18 cellular contexts compared by ENCODE assay signal in the genomic region with DNA sequence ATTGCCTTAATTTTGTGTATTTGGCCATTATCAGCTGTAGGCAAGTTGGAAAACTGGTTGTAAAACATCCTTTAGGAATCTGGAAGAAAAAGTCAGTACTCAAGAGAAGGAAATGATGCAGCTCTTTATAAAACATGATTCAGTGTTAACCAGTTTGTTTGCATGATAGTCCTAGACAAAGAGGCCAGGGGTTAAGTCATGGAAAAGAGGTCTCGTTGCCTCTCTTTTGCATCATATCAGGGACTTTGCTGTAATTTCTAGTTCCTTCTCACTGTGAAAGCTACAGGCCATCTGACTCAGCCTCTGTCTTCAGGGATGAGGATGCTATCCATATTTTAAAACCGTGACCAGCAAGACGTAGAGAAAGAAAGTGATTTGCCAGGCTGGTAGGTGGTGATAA. TPM values are rescaled to one million over a fixed set of nuclear protein-coding genes. Genes with fewer than 3 reads are reported as not detected.
DNase-seq lines count a peak whose midpoint lies in the region; ATAC-seq, FAIRE-seq and TF ChIP-seq lines count a peak whose summit lies in the region.
"Had no signal": no experiment of that assay in that cellular context is flagged by ENCODE, and none has a peak within 500 bp of the region (broad histone marks: within the 10 kb centered on the region; RNA-seq: fewer than 3 reads in every experiment).

No MANE protein-coding gene starts in this region.

- WGBS in H1 (ENCODE audit: extremely low coverage in 1 of 2, insufficient coverage in 1 of 2, insufficient read length in 1 of 2, insufficient replicate concordance in 2 of 2, low coverage in 1 of 2, low lambda C conversion rate in 2 of 2, missing lambda C conversion rate in 1 of 2), 2 experiments = 88% methylated on average over 3 of the region's 3 CpGs; no CpG with 5 or more reads in 1 of the 2 experiments

- peak; percentile 64 for ATAC-seq in PC-3
- no peak for ATAC-seq in HG03457 (IDR thresholded peaks at IDR 0.05; ENCODE audit: unreplicated experiment)
- ATAC-seq: activated T-helper 17 cell treated with anti-CD3 and anti-CD28 coated beads, Interleukin-2, amount 50 U/mL, for 72 hours; body of pancreas had no signal

- H2BK5ac ChIP-seq in H1 (ENCODE audit: low read depth, low read length) = no peak overlapping the region

- H3F3A ChIP-seq in PC-3 (ENCODE audit: low read length, unreplicated experiment) = peaks cover 20% of the 10 kb centered on the region

- TF ChIP-seq POLR2A in H1 (IDR thresholded peaks at IDR 0.05; ENCODE audit: control extremely low read depth in 1 of 2, low read depth in 2 of 2, low read length in 2 of 2) = no peak

- H3K79me2 ChIP-seq in PC-3 (ENCODE audit: low read length) = peaks cover 89% of the 10 kb centered on the region
- H3K79me2 ChIP-seq in H1 (ENCODE audit: control insufficient read depth in 1 of 2, insufficient read depth in 2 of 2, low read length in 2 of 2) = no peaks in the 10 kb centered on the region

- H2BK12ac ChIP-seq in H1 (ENCODE audit: low read depth, low read length) = no peak overlapping the region

- H3K23me2 ChIP-seq in H1 (ENCODE audit: low read depth, low read length) = no peaks in the 10 kb centered on the region

- H2AK5ac ChIP-seq in H1 (ENCODE audit: low read depth, low read length) = no peak overlapping the region

- intact Hi-C loops in PC-3 (cut with micrococcal nuclease) = loop anchor here (5.0 kb wide), 1 partner anchor 44 kb away; no protein-coding TSS in a partner anchor

- DNase-seq in Daoy (ENCODE audit: low read depth) (peak; percentile 37), PC-3 (peak; percentile 83), H1 (ENCODE audit: low read depth in 1 of 2, low spot score in 2 of 2) (no peak), pulmonary artery endothelial cell (ENCODE audit: low read depth, low spot score) (peak; percentile 32), coronary artery (ENCODE audit: low spot score) (no peak), NOMO-1 treated with dmso at 0.1 percent for 144 hours (lab: John Stamatoyannopoulos, UW; ENCODE audit: unreplicated experiment) (no peak), RCC 7860 (ENCODE audit: low spot score) (no peak)
- DNase-seq: activated CD4-positive, alpha-beta T cell treated with anti-CD3 and anti-CD28 coated beads, Interleukin-2, amount 50 U/mL, for 48 hours; body of pancreas; CD4-positive, alpha-beta memory T cell; GF-D8; heart right ventricle; NCI-H1048; SIG-M5; T1000 had no signal

- H3K36me3 ChIP-seq in PC-3 (ENCODE audit: low read depth, low read length) (peaks cover 4% of the 10 kb centered on the region; the same call in 1 of the 2 replicates), H1 (ENCODE audit: control insufficient read depth in 2 of 4, insufficient read depth in 4 of 4, low read length in 3 of 4) (no peaks in the 10 kb centered on the region)
- H3K36me3 ChIP-seq: heart right ventricle had no signal

- no TSS peak for BruUV-seq in PC-3 (replicated peaks; lab: Mats Ljungman, UMichigan)

- H3K79me1 ChIP-seq in H1 (ENCODE audit: low read depth, low read length) = no peaks in the 10 kb centered on the region

- no peak for TF ChIP-seq EP300 in H1 (IDR thresholded peaks at IDR 0.05; ENCODE audit: borderline replicate concordance in 1 of 2, low read depth in 2 of 2, low read length in 2 of 2)

- H3K4ac ChIP-seq in H1 (replicated peaks; ENCODE audit: insufficient read length, low read depth, low read length) = no peak overlapping the region

- POLR2A ChIA-PET in PC-3 (lab: Charles Lee; ENCODE audit: unreplicated experiment) (interaction anchor here (0.6 to 0.9 kb wide), 2 partner anchors 45 to 627 kb away, joined by 3 to 5 read pairs; no protein-coding TSS in a partner anchor), H1 (lab: Charles Lee; ENCODE audit: partially characterized antibody) (no interaction called here)

- FAIRE-seq in H1 (lab: Jason Lieb, UNC) (no peak), RCC 7860 (lab: Jason Lieb, UNC) (no peak)
- FAIRE-seq: GM19239 had no signal

- H3K9me2 ChIP-seq in PC-3 (replicated peaks; ENCODE audit: low read length) = no peaks in the 10 kb centered on the region

- H3K27me3 ChIP-seq in PC-3 (ENCODE audit: low read length) (no peaks in the 10 kb centered on the region), H1 (replicated peaks in 1 of 4; ENCODE audit: control insufficient read depth in 3 of 4, extremely low read depth in 1 of 4, insufficient read depth in 3 of 4, low read length in 3 of 4) (no peaks in the 10 kb centered on the region)
- H3K27me3 ChIP-seq: body of pancreas, heart right ventricle had no signal

- H3K4me1 ChIP-seq in PC-3 (ENCODE audit: insufficient read depth, low read length) (peaks cover 68% of the 10 kb centered on the region), H1 (replicated peaks in 1 of 4; ENCODE audit: control insufficient read depth in 3 of 4, insufficient read depth in 4 of 4, low read length in 3 of 4) (peaks cover 0 to 3% (median 0%) of the 10 kb centered on the region in 4 experiments; a peak in 1 of 7 replicates)

- H3K4me3 ChIP-seq in PC-3 (ENCODE audit: low read length) (peak overlapping the region; percentile 8; the same call in 1 of the 2 replicates), H1 (ENCODE audit: extremely low read depth in 1 of 4, insufficient read depth in 2 of 4, low read depth in 3 of 4, low read length in 4 of 4) (no peak overlapping the region), coronary artery (no peak overlapping the region)
- H3K4me3 ChIP-seq: body of pancreas, heart right ventricle had no signal

- peak overlapping the region; percentile 75 for H3K9ac ChIP-seq in PC-3 (ENCODE audit: low read length)
- H3K9ac ChIP-seq in H1 (replicated peaks in 1 of 4; ENCODE audit: extremely low read depth in 1 of 4, low read depth in 3 of 4, low read length in 3 of 4) = no peak overlapping the region

- H3K56ac ChIP-seq in H1 (replicated peaks; ENCODE audit: insufficient read length, low read depth, low read length) = no peak overlapping the region

- no peak overlapping the region for H3K18ac ChIP-seq in H1 (ENCODE audit: extremely low read depth, low read length)

- peak overlapping the region; percentile 89 for H3K27ac ChIP-seq in PC-3 (ENCODE audit: low read length)
- no peak overlapping the region for H3K27ac ChIP-seq in H1 (ENCODE audit: low read depth, low read length)
- no peak overlapping the region for H3K27ac ChIP-seq in coronary artery
- H3K27ac ChIP-seq: body of pancreas had no signal

- H3K9me3 ChIP-seq in PC-3 (ENCODE audit: low read length) (no peaks in the 10 kb centered on the region), H1 (ENCODE audit: insufficient read depth in 2 of 2, low read depth in 1 of 2, low read length in 1 of 2) (no peaks in the 10 kb centered on the region)
- H3K9me3 ChIP-seq: body of pancreas, heart right ventricle had no signal

- no peak overlapping the region for H4K91ac ChIP-seq in H1 (replicated peaks; ENCODE audit: insufficient read length, low read length)

- CTCF ChIA-PET in PC-3 (lab: Charles Lee) = interaction anchor here (1.0 kb wide), 1 partner anchor 45 kb away, joined by 4 read pairs; no protein-coding TSS in a partner anchor
- CTCF ChIA-PET in H1 (lab: Charles Lee; ENCODE audit: partially characterized antibody) = interaction anchor here (0.6 to 1.6 kb wide), 4 partner anchors 14 to 127 kb away, joined by 3 to 4 read pairs (median 4); no protein-coding TSS in a partner anchor

- H3K23ac ChIP-seq in H1 (ENCODE audit: insufficient read length) = no peak overlapping the region

- H4K20me1 ChIP-seq in PC-3 (ENCODE audit: low read length) = peaks cover 4% of the 10 kb centered on the region; the same call in 1 of the 2 replicates
- H4K20me1 ChIP-seq in H1 (replicated peaks in 1 of 2; ENCODE audit: control insufficient read depth in 1 of 2, insufficient read depth in 2 of 2, low read length in 2 of 2) = no peaks in the 10 kb centered on the region

- H4K8ac ChIP-seq in H1 (ENCODE audit: extremely low read depth, insufficient read depth, low read length) = no peak overlapping the region

- H3K14ac ChIP-seq in H1 (ENCODE audit: insufficient read length) = no peak overlapping the region

- H4K5ac ChIP-seq in H1 (ENCODE audit: insufficient read length, low read depth, low read length) = no peak overlapping the region

- H3K4me2 ChIP-seq in PC-3 (ENCODE audit: low read length) (peak overlapping the region; percentile 60), H1 (ENCODE audit: insufficient read depth in 1 of 2, low read depth in 2 of 2, low read length in 2 of 2) (no peak overlapping the region)

- H2BK20ac ChIP-seq in H1 (ENCODE audit: low read length) = no peak overlapping the region

- TF ChIP-seq RAD21 in H1 (IDR thresholded peaks at IDR 0.05 in 1 of 2, conservative IDR thresholded peaks at IDR 0.05 in 1 of 2; ENCODE audit: low read depth in 2 of 2, low read length in 2 of 2) = no peak

- no peak overlapping the region for H2BK15ac ChIP-seq in H1 (ENCODE audit: low read length)

- TF ChIP-seq CTCF in PC-3 (conservative IDR thresholded peaks at IDR 0.05; ENCODE audit: low read depth, low read length) (no peak), H1 (IDR thresholded peaks at IDR 0.05; ENCODE audit: control extremely low read depth in 1 of 3, insufficient read depth in 1 of 3, low read depth in 1 of 3, low read length in 3 of 3) (no peak), coronary artery (IDR thresholded peaks at IDR 0.05) (no peak)

- H2AFZ ChIP-seq in PC-3 (ENCODE audit: low read length) (no peak overlapping the region), H1 (ENCODE audit: low read length) (0 out of 2 replicates have a peak overlapping the region, but pooled peaks have one; percentile 39)

- H2BK120ac ChIP-seq in H1 (replicated peaks; ENCODE audit: low read depth, low read length) = no peak overlapping the region

TF ChIP-seq in H1, 55 proteins besides CTCF, POLR2A, EP300 and RAD21 (continues in another document):
- no peak for TF ChIP-seq KDM4A (IDR thresholded peaks at IDR 0.05; ENCODE audit: low read depth, low read length, severe bottlenecking)
- TF ChIP-seq TAF1 (IDR thresholded peaks at IDR 0.05; ENCODE audit: low read depth, low read length) = no peak
- TF ChIP-seq SRF (IDR thresholded peaks at IDR 0.05; ENCODE audit: low read depth, low read length) = no peak
- TF ChIP-seq TCF12 (IDR thresholded peaks at IDR 0.05; ENCODE audit: low read depth, low read length) = no peak
- TF ChIP-seq ZNF274 (IDR thresholded peaks at IDR 0.05; ENCODE audit: borderline replicate concordance, extremely low read depth, low read length) = no peak
- TF ChIP-seq KDM1A (IDR thresholded peaks at IDR 0.05; ENCODE audit: borderline replicate concordance, low read length) = no peak

RNA-seq across cellular contexts. Expression of a gene that starts 38.0 kb away (rescaled TPM):
- 11.4 and 14.8 TPM in 2 replicates for total RNA-seq in Daoy (2014; rRNA removed; shearing (Covaris generic))
- 54.8 and 55.4 TPM in 2 replicates for total RNA-seq in PC-3 (2014; rRNA removed)
- 0.65 and 1.8 TPM in 2 replicates for total RNA-seq in H1 (2021; fragmentation: NEBNext Ultra II Directional; extraction: Animal tissue kit (Norgen Biotek cat#: 25700))
- polyA plus RNA-seq in H1 (2011; rRNA removed) = 1.9 TPM in 2 replicates
- polyA plus RNA-seq in H1 (2011; cell fraction: cytosol; rRNA removed) = 1.5 TPM
- polyA plus RNA-seq in H1 (2011; cell fraction: nucleus; rRNA removed) = 2.5 TPM
- 0.81 to 3.5 TPM (median 1.9 TPM) in 4 replicates for polyA plus RNA-seq in H1 (2012, experiment 1 of 2)
- polyA plus RNA-seq in H1 (2012, experiment 2 of 2) = 0.34 TPM
- 1.0 TPM for polyA plus RNA-seq in H1 (2013, experiment 1 of 2)
- polyA plus RNA-seq in H1 (2013, experiment 2 of 2) = 0.90 TPM
- 2.2 and 2.3 TPM in 2 replicates for polyA minus RNA-seq in H1 (2011; rRNA and poly(A)+ RNA removed)
- 4.0 TPM for polyA minus RNA-seq in H1 (2011; cell fraction: cytosol; rRNA and poly(A)+ RNA removed)
- polyA minus RNA-seq in H1 (2011; cell fraction: nucleus; rRNA and poly(A)+ RNA removed) = 2.3 TPM
- total RNA-seq in pulmonary artery endothelial cell = 9.8 and 21.6 TPM in 2 replicates

Comparison
In these comparisons a context has a peak if more than half of its experiments do, and no peak if none do; other contexts are left out.
1. DNase-seq: peak in Daoy (single experiment), PC-3 (single experiment) and pulmonary artery endothelial cell (single experiment); none in H1 (0 of 2), coronary artery (single experiment), NOMO-1 treated with dmso at 0.1 percent for 144 hours (single experiment) and RCC 7860 (single experiment).